23 cellular contexts compared by ENCODE assay signal in the genomic region with DNA sequence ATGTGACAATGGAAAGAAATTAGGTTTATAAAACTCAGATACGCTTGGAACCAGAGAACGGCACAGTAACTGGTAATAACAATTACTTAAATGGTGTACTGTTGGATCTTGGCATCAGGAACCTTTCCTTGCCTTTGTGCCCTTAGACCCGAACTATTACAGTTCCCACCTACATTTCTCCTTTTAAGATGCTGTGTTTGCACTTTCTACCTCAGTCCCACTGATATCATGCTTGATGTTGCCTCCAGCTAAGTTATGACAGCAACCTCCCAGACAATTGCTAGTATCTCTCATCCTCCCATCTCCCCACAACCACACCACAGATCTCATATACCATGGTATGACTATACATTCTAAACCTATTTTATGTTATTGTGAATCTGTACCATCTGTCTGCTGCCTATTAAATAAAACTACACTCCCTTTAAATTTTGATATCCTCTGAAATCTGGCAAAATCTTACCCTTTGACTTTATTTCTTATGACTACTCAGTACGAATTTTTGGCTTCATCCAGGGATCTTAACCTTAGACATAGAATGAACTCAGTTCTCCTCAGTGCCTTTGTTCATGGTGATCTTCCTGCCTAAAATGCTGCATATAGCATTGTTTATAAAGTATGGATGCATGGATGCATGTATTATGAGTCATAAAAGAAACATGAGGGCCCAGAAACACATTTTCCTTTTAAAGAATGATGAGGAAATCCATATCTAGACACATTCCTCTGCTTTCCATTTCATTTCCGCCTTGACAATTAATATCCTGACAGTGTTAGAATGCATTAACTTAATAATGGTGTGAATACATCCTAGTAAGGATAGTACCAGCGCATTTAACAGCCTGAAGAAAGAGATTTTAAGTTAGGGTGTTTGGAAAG.
DNase-seq lines count a peak whose midpoint lies in the region; ATAC-seq and TF ChIP-seq lines count a peak whose summit lies in the region.
"Had no signal": no experiment of that assay in that cellular context is flagged by ENCODE, and none has a peak within 500 bp of the region (broad histone marks: within the 10 kb centered on the region; RNA-seq: fewer than 3 reads in every experiment).

No MANE protein-coding gene starts in this region.

- H3K79me2 ChIP-seq in osteoblast (ENCODE audit: insufficient read depth, low read length), result peaks cover 12% of the 10 kb centered on the region

- intact Hi-C loops in head of caudate nucleus (cut with DNase I), result no loop called here

- no peak for ATAC-seq in HG02938 (IDR thresholded peaks at IDR 0.05; ENCODE audit: unreplicated experiment)
- ATAC-seq: heart left ventricle had no signal

- H2AFZ ChIP-seq in osteoblast (ENCODE audit: low read length), result no peak overlapping the region

- no peak overlapping the region for H3K4me3 ChIP-seq in osteoblast (ENCODE audit: insufficient read depth, low read length)
- no peak overlapping the region for H3K4me3 ChIP-seq in effector memory CD4-positive, alpha-beta T cell (ENCODE audit: insufficient read depth, low read depth, low read length, poor library complexity, severe bottlenecking)
- H3K4me3 ChIP-seq: adrenal gland, heart left ventricle, right atrium auricular region, suprapubic skin had no signal

- peaks cover 32% of the 10 kb centered on the region for H3K4me1 ChIP-seq in osteoblast (ENCODE audit: insufficient read depth, low read length)
- no peaks in the 10 kb centered on the region for H3K4me1 ChIP-seq in effector memory CD4-positive, alpha-beta T cell (ENCODE audit: control insufficient read depth, insufficient read depth, low read length, poor library complexity, severe bottlenecking)

- H4K20me1 ChIP-seq in osteoblast (ENCODE audit: insufficient read depth, low read length), result no peaks in the 10 kb centered on the region

- DNase-seq in EL (peak; percentile 75), RPMI7951 (ENCODE audit: low read depth) (peak; percentile 36), dedifferentiated amniotic fluid mesenchymal stem cell (ENCODE audit: extremely low spot score) (peak; percentile 40), osteoblast (ENCODE audit: insufficient read length, low spot score, missing footprints) (peak; percentile 35), head of caudate nucleus (no peak), H4 (ENCODE audit: low spot score) (no peak)
- no peak for DNase-seq in effector memory CD4-positive, alpha-beta T cell
- DNase-seq: activated CD8-positive, alpha-beta memory T cell treated with anti-CD3 and anti-CD28 coated beads for 24 hours; adrenal gland; Calu3; heart left ventricle; Karpas-422; midbrain; NCI-H1417 treated with DMSO at 0.1 percent for 48 hours; NCI-H2171; NCI-H774; stimulated activated CD4-positive, alpha-beta T cell treated with anti-CD3 and anti-CD28 coated beads, Interleukin-1b, Interleukin-23, amount 100 ng/mL, for 48 hours; T-helper 1 cell; WERI-Rb-1 had no signal

- H3K27ac ChIP-seq in osteoblast (ENCODE audit: low read depth, low read length), result peak overlapping the region; percentile 38
- no peak overlapping the region for H3K27ac ChIP-seq in effector memory CD4-positive, alpha-beta T cell (ENCODE audit: insufficient read depth, low read length, poor library complexity, severe bottlenecking)
- H3K27ac ChIP-seq: adrenal gland, epithelial cell of prostate, heart left ventricle, right atrium auricular region, suprapubic skin, WERI-Rb-1 had no signal

- H3K27me3 ChIP-seq in osteoblast (ENCODE audit: insufficient read depth, low read length), result no peaks in the 10 kb centered on the region
- H3K27me3 ChIP-seq in effector memory CD4-positive, alpha-beta T cell (replicated peaks; ENCODE audit: control insufficient read depth, insufficient read depth, low read length, poor library complexity, severe bottlenecking), result no peaks in the 10 kb centered on the region
- H3K27me3 ChIP-seq: adrenal gland, heart left ventricle, right atrium auricular region, suprapubic skin had no signal

- H3K36me3 ChIP-seq in osteoblast (ENCODE audit: insufficient read depth, low read length), result no peaks in the 10 kb centered on the region
- no peaks in the 10 kb centered on the region for H3K36me3 ChIP-seq in effector memory CD4-positive, alpha-beta T cell (ENCODE audit: control insufficient read depth, insufficient read depth, low read length)
- H3K36me3 ChIP-seq: adrenal gland, heart left ventricle, right atrium auricular region, suprapubic skin, WERI-Rb-1 had no signal

- no peaks in the 10 kb centered on the region for H3K9me3 ChIP-seq in osteoblast (ENCODE audit: low read depth, low read length)
- no peaks in the 10 kb centered on the region for H3K9me3 ChIP-seq in effector memory CD4-positive, alpha-beta T cell (ENCODE audit: control insufficient read depth, low read length)
- H3K9me3 ChIP-seq: adrenal gland, right atrium auricular region, suprapubic skin had no signal

- H3K4me2 ChIP-seq in osteoblast (ENCODE audit: insufficient read depth, low read length), result peak overlapping the region; percentile 30

- TF ChIP-seq CTCF in osteoblast (IDR thresholded peaks at IDR 0.05; ENCODE audit: extremely low read depth, low read depth, low read length), result no peak

Comparison
In these comparisons a context has a peak if more than half of its experiments do, and no peak if none do; other contexts are left out.
1. DNase-seq: peak in EL (single experiment), RPMI7951 (single experiment), dedifferentiated amniotic fluid mesenchymal stem cell (single experiment) and osteoblast (single experiment); none in effector memory CD4-positive, alpha-beta T cell (0 of 3), head of caudate nucleus (0 of 42) and H4 (single experiment).